10 cellular contexts compared by ENCODE assay signal in the genomic region with DNA sequence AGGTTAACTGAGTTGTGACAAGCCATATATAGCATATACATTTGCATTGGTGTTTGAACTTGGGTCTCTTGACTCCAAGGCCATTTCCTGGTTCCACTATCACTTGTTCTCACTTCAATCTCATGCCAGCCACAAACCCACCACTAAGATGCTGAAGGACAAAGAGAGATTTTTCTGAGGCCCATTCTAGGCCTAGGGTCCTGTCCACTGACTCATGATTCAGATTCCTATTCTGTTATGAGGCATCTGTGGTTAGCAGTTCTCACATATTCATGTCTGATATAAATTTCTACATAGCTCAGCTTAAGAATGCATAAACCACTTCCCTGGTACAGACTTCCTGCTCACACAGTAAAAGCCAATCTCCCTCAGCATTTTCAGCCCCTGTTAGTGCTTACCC.
DNase-seq lines count a peak whose midpoint lies in the region; ATAC-seq and TF ChIP-seq lines count a peak whose summit lies in the region.
"Had no signal": no experiment of that assay in that cellular context is flagged by ENCODE, and none has a peak within 500 bp of the region (broad histone marks: within the 10 kb centered on the region; RNA-seq: fewer than 3 reads in every experiment).

No MANE protein-coding gene starts in this region.

- H3K4me1 Mint-ChIP-seq in natural killer cell, result peaks cover 24 to 25% of the 10 kb centered on the region in 2 donors
- H3K4me1 Mint-ChIP-seq: activated naive CD4-positive, alpha-beta T cell treated with anti-CD3 and anti-CD28 coated beads, Interleukin-2, amount 50 U/mL, for 24 hours; naive thymus-derived CD4-positive, alpha-beta T cell had no signal

- H3K27me3 Mint-ChIP-seq in natural killer cell (ENCODE audit: low read depth in 2 of 2), result no peaks in the 10 kb centered on the region
- H3K27me3 Mint-ChIP-seq: activated naive CD4-positive, alpha-beta T cell treated with anti-CD3 and anti-CD28 coated beads, Interleukin-2, amount 50 U/mL, for 24 hours had no signal

- peak; percentile 60 for ATAC-seq in GM18519 (IDR thresholded peaks at IDR 0.05; ENCODE audit: low FRiP score, unreplicated experiment)
- ATAC-seq in HG02870 (IDR thresholded peaks at IDR 0.05; ENCODE audit: unreplicated experiment), result peak; percentile 83
- peak; percentile 61 to 90 (median 70) for ATAC-seq in natural killer cell
- ATAC-seq in body of pancreas, result no peak
- no peak for ATAC-seq in GM21526 (IDR thresholded peaks at IDR 0.05; ENCODE audit: low FRiP score, unreplicated experiment)
- no peak for ATAC-seq in right lobe of liver
- ATAC-seq: naive thymus-derived CD4-positive, alpha-beta T cell had no signal

- DNase-seq in SW480 (ENCODE audit: low spot score) (peak; percentile 13), natural killer cell (no peak), body of pancreas (no peak), right lobe of liver (no peak)
- DNase-seq in activated CD4-positive, alpha-beta T cell treated with anti-CD3 and anti-CD28 coated beads, Interleukin-2, amount 50 U/mL, for 4 hours, result no peak
- DNase-seq: naive thymus-derived CD4-positive, alpha-beta T cell had no signal

- no peaks in the 10 kb centered on the region for H3K4me1 ChIP-seq in body of pancreas
- no peaks in the 10 kb centered on the region for H3K4me1 ChIP-seq in right lobe of liver

- H3K4me3 ChIP-seq in body of pancreas (no peak overlapping the region), right lobe of liver (no peak overlapping the region)

- H3K36me3 ChIP-seq in body of pancreas (replicated peaks in 1 of 2; ENCODE audit: insufficient read depth in 1 of 2, low read depth in 2 of 2) (no peaks in the 10 kb centered on the region), right lobe of liver (no peaks in the 10 kb centered on the region)

- no peak for TF ChIP-seq CTCF in natural killer cell (IDR thresholded peaks at IDR 0.05)
- no peak for TF ChIP-seq CTCF in body of pancreas (IDR thresholded peaks at IDR 0.05)
- TF ChIP-seq CTCF in right lobe of liver (IDR thresholded peaks at IDR 0.05), result no peak

- H3K27ac Mint-ChIP-seq in natural killer cell, result peak overlapping the region; percentile 49 to 62
- H3K27ac Mint-ChIP-seq: activated naive CD4-positive, alpha-beta T cell treated with anti-CD3 and anti-CD28 coated beads, Interleukin-2, amount 50 U/mL, for 24 hours; naive thymus-derived CD4-positive, alpha-beta T cell had no signal

- no peak overlapping the region for H3K4me3 Mint-ChIP-seq in natural killer cell
- H3K4me3 Mint-ChIP-seq: activated naive CD4-positive, alpha-beta T cell treated with anti-CD3 and anti-CD28 coated beads, Interleukin-2, amount 50 U/mL, for 24 hours; naive thymus-derived CD4-positive, alpha-beta T cell had no signal

- no peaks in the 10 kb centered on the region for H3K36me3 Mint-ChIP-seq in natural killer cell
- H3K36me3 Mint-ChIP-seq: activated naive CD4-positive, alpha-beta T cell treated with anti-CD3 and anti-CD28 coated beads, Interleukin-2, amount 50 U/mL, for 24 hours; naive thymus-derived CD4-positive, alpha-beta T cell had no signal

- TF ChIP-seq POLR2A in body of pancreas (IDR thresholded peaks at IDR 0.05), result no peak
- TF ChIP-seq POLR2A in right lobe of liver (IDR thresholded peaks at IDR 0.05), result no peak

- no peaks in the 10 kb centered on the region for H3K9me3 ChIP-seq in body of pancreas
- no peaks in the 10 kb centered on the region for H3K9me3 ChIP-seq in right lobe of liver

- no peaks in the 10 kb centered on the region for H3K27me3 ChIP-seq in body of pancreas
- no peaks in the 10 kb centered on the region for H3K27me3 ChIP-seq in right lobe of liver

- intact Hi-C loops in natural killer cell (cut with micrococcal nuclease), result no loop called here
- intact Hi-C loops in body of pancreas (cut with DNase I), result no loop called here
- intact Hi-C loops in right lobe of liver (cut with DNase I), result no loop called here

- H3K27ac ChIP-seq in body of pancreas, result no peak overlapping the region
- no peak overlapping the region for H3K27ac ChIP-seq in right lobe of liver

- peaks cover 0 to 4% of the 10 kb centered on the region in 2 donors for H3K9me3 Mint-ChIP-seq in natural killer cell

Comparison
In these comparisons a context has a peak if more than half of its experiments do, and no peak if none do; other contexts are left out.
1. ATAC-seq: peak in GM18519 (single experiment), HG02870 (single experiment) and natural killer cell (3 of 3); none in body of pancreas (single experiment), GM21526 (single experiment) and right lobe of liver (0 of 4).